ENCODE assay signal across 8 cellular contexts in genomic region chr1:167935252-167936067, GRCh38. TPM values are rescaled to one million over a fixed set of nuclear protein-coding genes. Genes with fewer than 3 reads are reported as not detected.
DNase-seq lines count a peak whose midpoint lies in the region; ATAC-seq and TF ChIP-seq lines count a peak whose summit lies in the region.

No MANE protein-coding gene starts in this region.

- peak; percentile 6 for ATAC-seq in GM18498 (IDR thresholded peaks at IDR 0.05; ENCODE audit: unreplicated experiment)
- peak; percentile 8 for ATAC-seq in HG02870 (IDR thresholded peaks at IDR 0.05; ENCODE audit: unreplicated experiment)
- ATAC-seq in stimulated activated effector memory CD8-positive, alpha-beta T cell treated with anti-CD3 and anti-CD28 coated beads, Interleukin-12 subunit alpha, Interleukin-12 subunit beta, amount 100 ng/mL, for 72 hours, result peak; percentile 44

- peak overlapping the region; percentile 97 for H3K27ac ChIP-seq in WERI-Rb-1

- no peaks in the 10 kb centered on the region for H3K27me3 ChIP-seq in WERI-Rb-1 (ENCODE audit: insufficient read depth, low read depth, severe bottlenecking)

- in situ Hi-C loops in ACHN (cut with HindIII; ENCODE audit: low pct_ligation_motif_present, low pct_unique_long_range_greater_than_20kb, low sequenced_read_pairs), result no loop called here

- H3K36me3 Mint-ChIP-seq in stimulated activated effector memory CD8-positive, alpha-beta T cell treated with anti-CD3 and anti-CD28 coated beads, Interleukin-12 subunit alpha, Interleukin-12 subunit beta, amount 100 ng/mL, for 72 hours, result peaks cover 24% of the 10 kb centered on the region

- no peaks in the 10 kb centered on the region for H3K36me3 ChIP-seq in WERI-Rb-1

- H3K4me3 ChIP-seq in WERI-Rb-1 (ENCODE audit: low read depth, low read length), result peak overlapping the region; percentile 54

- DNase-seq in ACHN (peak; percentile 67), NCI-H187 treated with DMSO at 0.1 percent for 48 hours (lab: John Stamatoyannopoulos, UW) (peak; percentile 51), WERI-Rb-1 (peak; percentile 8), dermis blood vessel endothelial cell (peak; percentile 49), medulla oblongata (ENCODE audit: extremely low spot score) (peak; percentile 57)
- peak; percentile 25 to 83 for DNase-seq in stimulated activated effector memory CD8-positive, alpha-beta T cell treated with anti-CD3 and anti-CD28 coated beads, Interleukin-12 subunit alpha, Interleukin-12 subunit beta, amount 100 ng/mL, for 72 hours (ENCODE audit: low spot score in 2 of 2)

- H3K9me3 ChIP-seq in WERI-Rb-1 (ENCODE audit: severe bottlenecking), result no peaks in the 10 kb centered on the region

- no peaks in the 10 kb centered on the region for H3K9me3 Mint-ChIP-seq in stimulated activated effector memory CD8-positive, alpha-beta T cell treated with anti-CD3 and anti-CD28 coated beads, Interleukin-12 subunit alpha, Interleukin-12 subunit beta, amount 100 ng/mL, for 72 hours

- peaks cover 25% of the 10 kb centered on the region for H3K4me1 Mint-ChIP-seq in stimulated activated effector memory CD8-positive, alpha-beta T cell treated with anti-CD3 and anti-CD28 coated beads, Interleukin-12 subunit alpha, Interleukin-12 subunit beta, amount 100 ng/mL, for 72 hours

- TF ChIP-seq CTCF in WERI-Rb-1 (IDR thresholded peaks at IDR 0.05; ENCODE audit: low read depth, low read length), result no peak

- H3K27ac Mint-ChIP-seq in stimulated activated effector memory CD8-positive, alpha-beta T cell treated with anti-CD3 and anti-CD28 coated beads, Interleukin-12 subunit alpha, Interleukin-12 subunit beta, amount 100 ng/mL, for 72 hours, result peak overlapping the region; percentile 93

- H3K4me3 Mint-ChIP-seq in stimulated activated effector memory CD8-positive, alpha-beta T cell treated with anti-CD3 and anti-CD28 coated beads, Interleukin-12 subunit alpha, Interleukin-12 subunit beta, amount 100 ng/mL, for 72 hours, result peak overlapping the region; percentile 80

RNA-seq across cellular contexts. Expression of gene DCAF6, which starts 1.0 kb away (rescaled TPM):
- total RNA-seq in dermis blood vessel endothelial cell, result 54.6 and 79.6 TPM in 2 replicates

RNA-seq across cellular contexts. Expression of gene MPC2, which starts 1.4 kb away (rescaled TPM):
- total RNA-seq in dermis blood vessel endothelial cell, result 16.2 and 21.6 TPM in 2 replicates

RNA-seq across cellular contexts. Expression of gene ADCY10, which starts 21.5 kb away (rescaled TPM):
- total RNA-seq in dermis blood vessel endothelial cell, result under 0.01 TPM in 1 of 2 replicates, not detected in the other

Comparison
In these comparisons a context has a peak if more than half of its experiments do, and no peak if none do; other contexts are left out.
1. Peak in every context shown above with its lines: DNase-seq, ATAC-seq, H3K4me3 ChIP-seq and H3K27ac ChIP-seq.
2. DNase-seq: peak in every context shown above with its lines; median percentile 67 in ACHN; 57 in medulla oblongata; 54 in stimulated activated effector memory CD8-positive, alpha-beta T cell treated with anti-CD3 and anti-CD28 coated beads, Interleukin-12 subunit alpha, Interleukin-12 subunit beta, amount 100 ng/mL, for 72 hours; 51 in NCI-H187 treated with DMSO at 0.1 percent for 48 hours; 49 in dermis blood vessel endothelial cell; 8 in WERI-Rb-1.